ENCODE assay signal across 1 cellular context in genomic region chr6:106105493-106105892, GRCh38.
TF ChIP-seq lines count a peak whose summit lies in the region.

No MANE protein-coding gene starts in this region.

TF ChIP-seq in GM12878, 131 proteins besides CTCF, POLR2A, EP300 and RAD21 (continued from another document):
- TF ChIP-seq ZBTB11 (CRISPR knock-in tag; IDR thresholded peaks at IDR 0.05) = no peak
